Comparison of ENCODE assay signal across 1 cellular context in the genomic region with DNA sequence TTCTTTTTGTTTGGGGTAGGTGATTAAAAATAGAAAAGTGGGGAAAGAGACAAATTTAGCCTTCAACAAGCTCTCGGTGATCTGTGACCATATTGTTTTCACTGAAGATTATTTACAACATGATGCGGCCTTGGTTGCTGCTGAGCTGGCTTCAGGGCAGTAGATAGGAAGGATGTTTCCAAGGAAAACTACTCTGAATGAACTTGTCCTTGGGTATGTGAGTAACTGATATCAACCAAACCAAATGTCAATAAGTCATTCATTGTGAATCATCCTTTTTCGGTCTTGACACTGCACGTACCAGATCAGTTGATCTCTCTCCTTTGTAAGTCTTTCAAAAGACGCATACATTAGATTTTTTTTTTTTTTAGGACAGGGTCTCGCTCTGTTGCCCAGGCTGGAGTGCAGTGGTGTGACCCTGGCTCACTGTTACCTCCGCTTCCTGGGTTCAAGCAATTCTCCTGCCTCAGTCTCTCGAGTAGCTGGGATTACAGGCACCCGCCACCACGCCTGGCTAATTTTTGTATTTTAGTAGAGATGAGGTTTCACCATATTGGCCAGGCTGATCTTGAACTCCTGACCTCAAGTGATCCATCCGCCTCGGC.
TF ChIP-seq lines count a peak whose summit lies in the region.

No MANE protein-coding gene starts in this region.

TF ChIP-seq in WTC11, 78 proteins besides CTCF, POLR2A, EP300 and RAD21:
- peak; percentile 64; the same call in 1 of the 2 replicates for TF ChIP-seq ZNF121 (CRISPR knock-in tag; IDR thresholded peaks at IDR 0.05)
